31 cellular contexts compared by ENCODE assay signal in the genomic region with DNA sequence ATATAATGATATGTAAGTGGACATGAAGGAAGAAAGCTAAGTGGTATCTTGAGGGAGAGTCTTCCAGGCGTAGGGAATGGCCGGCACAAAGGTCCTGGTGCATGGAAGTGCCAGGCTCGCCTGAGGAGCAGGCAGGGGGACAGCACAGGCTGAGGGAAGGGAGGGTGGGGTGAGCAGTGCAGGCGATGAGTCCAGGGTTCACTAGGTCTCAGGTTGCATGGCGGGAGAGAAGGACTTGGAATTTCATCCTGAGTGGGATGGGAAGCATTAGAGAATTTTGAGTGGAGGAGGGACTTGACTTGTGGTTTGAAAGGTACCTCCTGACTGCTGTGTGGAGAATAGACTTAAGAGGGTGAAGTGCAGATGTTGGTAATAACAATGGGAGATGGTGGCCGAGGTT.
"Had no signal": no experiment of that assay in that cellular context is flagged by ENCODE, and none has a peak within 500 bp of the region (broad histone marks: within the 10 kb centered on the region; RNA-seq: fewer than 3 reads in every experiment).

No MANE protein-coding gene starts in this region.

- H3K4me1 Mint-ChIP-seq: activated naive CD4-positive, alpha-beta T cell treated with anti-CD3 and anti-CD28 coated beads, Interleukin-2, amount 10 ng/mL, durations not matched to agents 7 days and 5 days; central memory CD8-positive, alpha-beta T cell had no signal

- H3K27ac Mint-ChIP-seq: activated B cell treated with CpG ODN at 0.5 μM for 24 hours; activated CD8-positive, alpha-beta T cell treated with anti-CD3 and anti-CD28 coated beads for 36 hours; activated naive CD4-positive, alpha-beta T cell treated with anti-CD3 and anti-CD28 coated beads, Interleukin-2, amount 10 ng/mL, durations not matched to agents 7 days and 5 days; activated naive CD8-positive, alpha-beta T cell; activated naive CD8-positive, alpha-beta T cell treated with anti-CD3 and anti-CD28 coated beads, Interleukin-2, amount 50 U/mL, for 24 hours had no signal

- H3K9me3 Mint-ChIP-seq: activated B cell treated with CpG ODN at 0.5 μM for 24 hours; activated CD8-positive, alpha-beta T cell treated with anti-CD3 and anti-CD28 coated beads for 36 hours; activated naive CD4-positive, alpha-beta T cell treated with anti-CD3 and anti-CD28 coated beads, Interleukin-2, amount 10 ng/mL, durations not matched to agents 7 days and 5 days; activated naive CD8-positive, alpha-beta T cell treated with anti-CD3 and anti-CD28 coated beads, Interleukin-2, amount 50 U/mL, for 24 hours; activated T-cell treated with anti-CD3 and anti-CD28 coated beads, Interleukin-2, amount 50 U/mL, for 4 hours; central memory CD8-positive, alpha-beta T cell had no signal

- H3K36me3 ChIP-seq: cardiac muscle cell, SJCRH30 had no signal

- DNase-seq: activated B cell treated with CpG ODN at 0.5 μM for 24 hours; activated CD4-positive, alpha-beta T cell treated with anti-CD3 and anti-CD28 coated beads for 48 hours; activated CD4-positive, alpha-beta T cell treated with anti-CD3 and anti-CD28 coated beads, Interleukin-2, amount 50 U/mL, for 4 hours; activated CD4-positive, CD25-positive, alpha-beta regulatory T cell treated with anti-CD3 and anti-CD28 coated beads, Interleukin-2, amount 50 U/mL, for 72 hours; activated CD8-positive, alpha-beta memory T cell treated with anti-CD3 and anti-CD28 coated beads, Interleukin-2, amount 50 U/mL, for 4 hours; activated CD8-positive, alpha-beta T cell treated with anti-CD3 and anti-CD28 coated beads for 36 hours; activated effector memory CD4-positive, alpha-beta T cell treated with Interleukin-2 at 50 U/mL for 16 hours; activated naive CD4-positive, alpha-beta T cell treated with anti-CD3 and anti-CD28 coated beads, Interleukin-2, amount 10 ng/mL, durations not matched to agents 7 days and 5 days; activated naive CD8-positive, alpha-beta T cell treated with anti-CD3 and anti-CD28 coated beads, Interleukin-2, amount 50 U/mL, for 24 hours; activated T-cell treated with anti-CD3 and anti-CD28 coated beads for 4 hours; activated T-cell treated with anti-CD3 and anti-CD28 coated beads, Interleukin-2, amount 50 U/mL, for 4 hours; anterior cingulate cortex; brain microvascular endothelial cell; NCI-H1092 treated with DMSO at 0.1 percent for 48 hours; NCI-H1417; NCI-H146; NCI-H187; NCI-H2029 treated with DMSO at 0.1 percent for 48 hours; NCI-H2171 treated with DMSO at 0.1 percent for 48 hours; NCI-H2227 treated with DMSO at 0.1 percent for 48 hours; NCI-H446; NCI-H524 treated with DMSO at 0.1 percent for 48 hours; SHP77; SJCRH30; T-helper 9 cell had no signal

- ATAC-seq: activated naive CD8-positive, alpha-beta T cell treated with anti-CD3 and anti-CD28 coated beads, Interleukin-2, amount 50 U/mL, for 24 hours; activated T-cell treated with anti-CD3 and anti-CD28 coated beads, Interleukin-2, amount 50 U/mL, for 4 hours; Panc1 had no signal

- H3K4me3 Mint-ChIP-seq: activated B cell treated with CpG ODN at 0.5 μM for 24 hours; activated CD8-positive, alpha-beta T cell treated with anti-CD3 and anti-CD28 coated beads for 36 hours; activated naive CD4-positive, alpha-beta T cell treated with anti-CD3 and anti-CD28 coated beads, Interleukin-2, amount 10 ng/mL, durations not matched to agents 7 days and 5 days; activated naive CD8-positive, alpha-beta T cell; activated naive CD8-positive, alpha-beta T cell treated with anti-CD3 and anti-CD28 coated beads, Interleukin-2, amount 50 U/mL, for 24 hours; activated T-cell treated with anti-CD3 and anti-CD28 coated beads, Interleukin-2, amount 50 U/mL, for 4 hours; central memory CD8-positive, alpha-beta T cell had no signal

- H3K4me3 ChIP-seq: cardiac muscle cell, SJCRH30, SK-N-MC had no signal

- H3K36me3 Mint-ChIP-seq: activated naive CD4-positive, alpha-beta T cell treated with anti-CD3 and anti-CD28 coated beads, Interleukin-2, amount 10 ng/mL, durations not matched to agents 7 days and 5 days; activated naive CD8-positive, alpha-beta T cell had no signal

- H3K27me3 ChIP-seq: brain microvascular endothelial cell, SJCRH30 had no signal

- H3K27ac ChIP-seq: brain microvascular endothelial cell, cardiac muscle cell, SJCRH30, SK-N-MC, VCaP had no signal

- H3K9me3 ChIP-seq: SJCRH30 had no signal
